1 cellular context compared by ENCODE assay signal in the genomic region with DNA sequence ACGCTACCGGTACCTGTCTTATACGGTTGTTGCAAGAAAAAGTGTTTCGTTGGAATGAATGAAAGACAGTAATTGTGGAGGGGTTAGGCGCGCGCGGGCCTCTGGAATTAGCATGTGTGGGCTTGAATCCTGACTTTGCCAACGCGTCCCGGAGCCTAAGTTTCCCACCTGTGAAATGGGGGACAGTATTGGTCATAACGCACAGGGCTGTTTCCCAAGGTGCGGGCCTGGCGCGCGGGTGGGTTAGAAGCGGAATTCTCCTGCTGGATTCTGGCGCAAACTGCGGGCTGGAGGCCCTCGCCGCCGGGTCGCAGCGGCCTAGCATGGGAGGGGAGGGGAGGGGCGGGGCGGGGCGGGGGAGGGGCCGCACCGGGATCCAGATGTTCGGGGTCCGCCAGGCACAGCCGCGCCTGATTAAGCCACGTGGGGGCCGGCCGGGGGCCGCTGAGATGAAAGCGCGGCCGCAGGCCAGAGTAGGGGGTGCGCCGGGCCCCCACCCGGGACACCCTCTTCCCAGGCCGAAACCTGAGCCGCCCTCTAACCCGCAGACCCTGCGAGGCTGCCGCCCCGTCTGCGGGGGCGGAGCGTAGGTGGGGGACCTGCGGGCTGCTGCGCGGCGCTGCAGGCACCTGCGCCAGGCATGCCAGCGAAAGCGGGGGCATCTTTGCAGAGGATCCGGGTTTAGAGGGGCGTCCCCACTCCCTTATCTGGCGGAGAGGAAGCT.
TF ChIP-seq lines count a peak whose summit lies in the region.

No MANE protein-coding gene starts in this region.

TF ChIP-seq in K562, 482 proteins besides CTCF, POLR2A, EP300 and RAD21:
- TF ChIP-seq, protein P1, sequence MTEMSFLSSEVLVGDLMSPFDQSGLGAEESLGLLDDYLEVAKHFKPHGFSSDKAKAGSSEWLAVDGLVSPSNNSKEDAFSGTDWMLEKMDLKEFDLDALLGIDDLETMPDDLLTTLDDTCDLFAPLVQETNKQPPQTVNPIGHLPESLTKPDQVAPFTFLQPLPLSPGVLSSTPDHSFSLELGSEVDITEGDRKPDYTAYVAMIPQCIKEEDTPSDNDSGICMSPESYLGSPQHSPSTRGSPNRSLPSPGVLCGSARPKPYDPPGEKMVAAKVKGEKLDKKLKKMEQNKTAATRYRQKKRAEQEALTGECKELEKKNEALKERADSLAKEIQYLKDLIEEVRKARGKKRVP (CRISPR knock-in tag; IDR thresholded peaks at IDR 0.05): no peak
- TF ChIP-seq HNRNPLL (IDR thresholded peaks at IDR 0.05; ENCODE audit: low read depth, low read length, poor library complexity, severe bottlenecking) (peak; percentile 13), POLR3A (IDR thresholded peaks at IDR 0.05; ENCODE audit: borderline replicate concordance, extremely low read depth, insufficient read depth, insufficient read length) (no peak), GATAD2A (IDR thresholded peaks at IDR 0.05) (no peak), EGR1 (conservative IDR thresholded peaks at IDR 0.05) (peak; percentile 91), MEIS2 (IDR thresholded peaks at IDR 0.05; ENCODE audit: partially characterized antibody) (no peak), SIN3A (IDR thresholded peaks at IDR 0.05; ENCODE audit: borderline replicate concordance in 2 of 2, control insufficient read depth in 1 of 2, low read depth in 2 of 2, low read length in 2 of 2) (no peak), PYGO2 (tag; IDR thresholded peaks at IDR 0.05) (no peak), SPI1 (IDR thresholded peaks at IDR 0.05; ENCODE audit: borderline replicate concordance, low read depth, low read length) (no peak), PCBP1 (IDR thresholded peaks at IDR 0.05; ENCODE audit: low read depth, low read length, poor library complexity, severe bottlenecking) (no peak), HOXB6 (CRISPR knock-in tag; IDR thresholded peaks at IDR 0.05; ENCODE audit: borderline replicate concordance) (no peak), MCM3 (IDR thresholded peaks at IDR 0.05) (no peak)
- TF ChIP-seq, protein P2, sequence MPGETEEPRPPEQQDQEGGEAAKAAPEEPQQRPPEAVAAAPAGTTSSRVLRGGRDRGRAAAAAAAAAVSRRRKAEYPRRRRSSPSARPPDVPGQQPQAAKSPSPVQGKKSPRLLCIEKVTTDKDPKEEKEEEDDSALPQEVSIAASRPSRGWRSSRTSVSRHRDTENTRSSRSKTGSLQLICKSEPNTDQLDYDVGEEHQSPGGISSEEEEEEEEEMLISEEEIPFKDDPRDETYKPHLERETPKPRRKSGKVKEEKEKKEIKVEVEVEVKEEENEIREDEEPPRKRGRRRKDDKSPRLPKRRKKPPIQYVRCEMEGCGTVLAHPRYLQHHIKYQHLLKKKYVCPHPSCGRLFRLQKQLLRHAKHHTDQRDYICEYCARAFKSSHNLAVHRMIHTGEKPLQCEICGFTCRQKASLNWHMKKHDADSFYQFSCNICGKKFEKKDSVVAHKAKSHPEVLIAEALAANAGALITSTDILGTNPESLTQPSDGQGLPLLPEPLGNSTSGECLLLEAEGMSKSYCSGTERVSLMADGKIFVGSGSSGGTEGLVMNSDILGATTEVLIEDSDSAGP (CRISPR knock-in tag; IDR thresholded peaks at IDR 0.05): no peak
- TF ChIP-seq, protein P3, sequence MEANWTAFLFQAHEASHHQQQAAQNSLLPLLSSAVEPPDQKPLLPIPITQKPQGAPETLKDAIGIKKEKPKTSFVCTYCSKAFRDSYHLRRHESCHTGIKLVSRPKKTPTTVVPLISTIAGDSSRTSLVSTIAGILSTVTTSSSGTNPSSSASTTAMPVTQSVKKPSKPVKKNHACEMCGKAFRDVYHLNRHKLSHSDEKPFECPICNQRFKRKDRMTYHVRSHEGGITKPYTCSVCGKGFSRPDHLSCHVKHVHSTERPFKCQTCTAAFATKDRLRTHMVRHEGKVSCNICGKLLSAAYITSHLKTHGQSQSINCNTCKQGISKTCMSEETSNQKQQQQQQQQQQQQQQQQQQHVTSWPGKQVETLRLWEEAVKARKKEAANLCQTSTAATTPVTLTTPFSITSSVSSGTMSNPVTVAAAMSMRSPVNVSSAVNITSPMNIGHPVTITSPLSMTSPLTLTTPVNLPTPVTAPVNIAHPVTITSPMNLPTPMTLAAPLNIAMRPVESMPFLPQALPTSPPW (CRISPR knock-in tag; IDR thresholded peaks at IDR 0.05): peak; percentile 19; the same call in 1 of the 2 replicates
- TF ChIP-seq, protein P4, sequence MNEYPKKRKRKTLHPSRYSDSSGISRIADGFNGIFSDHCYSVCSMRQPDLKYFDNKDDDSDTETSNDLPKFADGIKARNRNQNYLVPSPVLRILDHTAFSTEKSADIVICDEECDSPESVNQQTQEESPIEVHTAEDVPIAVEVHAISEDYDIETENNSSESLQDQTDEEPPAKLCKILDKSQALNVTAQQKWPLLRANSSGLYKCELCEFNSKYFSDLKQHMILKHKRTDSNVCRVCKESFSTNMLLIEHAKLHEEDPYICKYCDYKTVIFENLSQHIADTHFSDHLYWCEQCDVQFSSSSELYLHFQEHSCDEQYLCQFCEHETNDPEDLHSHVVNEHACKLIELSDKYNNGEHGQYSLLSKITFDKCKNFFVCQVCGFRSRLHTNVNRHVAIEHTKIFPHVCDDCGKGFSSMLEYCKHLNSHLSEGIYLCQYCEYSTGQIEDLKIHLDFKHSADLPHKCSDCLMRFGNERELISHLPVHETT (CRISPR knock-in tag; conservative IDR thresholded peaks at IDR 0.05 in 1 of 2, IDR thresholded peaks at IDR 0.05 in 1 of 2): no peak
- TF ChIP-seq, protein P5, sequence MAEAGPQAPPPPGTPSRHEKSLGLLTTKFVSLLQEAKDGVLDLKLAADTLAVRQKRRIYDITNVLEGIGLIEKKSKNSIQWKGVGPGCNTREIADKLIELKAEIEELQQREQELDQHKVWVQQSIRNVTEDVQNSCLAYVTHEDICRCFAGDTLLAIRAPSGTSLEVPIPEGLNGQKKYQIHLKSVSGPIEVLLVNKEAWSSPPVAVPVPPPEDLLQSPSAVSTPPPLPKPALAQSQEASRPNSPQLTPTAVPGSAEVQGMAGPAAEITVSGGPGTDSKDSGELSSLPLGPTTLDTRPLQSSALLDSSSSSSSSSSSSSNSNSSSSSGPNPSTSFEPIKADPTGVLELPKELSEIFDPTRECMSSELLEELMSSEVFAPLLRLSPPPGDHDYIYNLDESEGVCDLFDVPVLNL (CRISPR knock-in tag; IDR thresholded peaks at IDR 0.05; ENCODE audit: low read depth): no peak
